In the genomic region with DNA sequence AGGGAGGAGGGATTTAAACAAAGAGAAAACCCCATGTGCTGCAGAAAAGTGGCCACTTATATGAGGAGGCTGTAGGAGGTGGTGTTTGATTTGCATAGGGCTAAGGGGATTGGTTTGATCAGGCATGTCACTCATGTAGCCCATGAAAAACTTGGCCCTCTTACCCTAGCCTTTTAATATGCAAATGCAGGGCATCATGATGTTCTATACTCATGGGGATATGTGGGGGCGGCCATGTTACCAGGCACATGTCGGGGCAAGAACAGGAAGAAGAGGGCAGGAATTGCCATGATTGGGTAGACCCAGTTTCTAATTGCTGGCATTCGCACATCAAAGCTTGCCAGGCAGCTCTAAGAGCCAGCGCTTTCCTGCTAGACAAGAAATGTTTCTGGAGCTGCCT, we compare ENCODE assay signal across 9 cellular contexts. TPM values are rescaled to one million over a fixed set of nuclear protein-coding genes. Genes with fewer than 3 reads are reported as not detected.
DNase-seq lines count a peak whose midpoint lies in the region; ATAC-seq and TF ChIP-seq lines count a peak whose summit lies in the region.
"Had no signal": no experiment of that assay in that cellular context is flagged by ENCODE, and none has a peak within 500 bp of the region (broad histone marks: within the 10 kb centered on the region; RNA-seq: fewer than 3 reads in every experiment).

No MANE protein-coding gene starts in this region.

- no peak overlapping the region for H3K9ac ChIP-seq in trophoblast cell (ENCODE audit: low read length)

- no peak overlapping the region for H2AK5ac ChIP-seq in trophoblast cell (ENCODE audit: low read length)

- intact Hi-C loops in activated CD4-positive, alpha-beta T cell treated with anti-CD3 and anti-CD28 coated beads for 36 hours (cut with DNase I, micrococcal nuclease) = loop anchor here in 1 of 2 experiments (10.0 kb wide), 1 partner anchor 616 kb away; no protein-coding TSS in a partner anchor
- intact Hi-C loops in transverse colon (cut with DNase I; ENCODE audit: low total_unique reads) = no loop called here

- H3K9me3 ChIP-seq in trophoblast cell (ENCODE audit: insufficient read depth, low read depth, low read length) (no peaks in the 10 kb centered on the region), transverse colon (no peaks in the 10 kb centered on the region)
- H3K9me3 ChIP-seq: left ventricle myocardium inferior had no signal

- H3K27me3 Mint-ChIP-seq in activated CD4-positive, alpha-beta T cell treated with anti-CD3 and anti-CD28 coated beads for 36 hours = peaks cover 4% of the 10 kb centered on the region

- in situ Hi-C loops in transverse colon (cut with MboI; ENCODE audit: low pct_ligation_motif_present in 1 of 4, low pct_unique_long_range_greater_than_20kb in 1 of 4, low sequenced_read_pairs in 3 of 4) = no loop called here

- peak overlapping the region; percentile 72 for H3K27ac ChIP-seq in trophoblast cell (ENCODE audit: low read depth, low read length)
- no peak overlapping the region for H3K27ac ChIP-seq in transverse colon
- H3K27ac ChIP-seq: left ventricle myocardium inferior had no signal

- H2BK5ac ChIP-seq in trophoblast cell (ENCODE audit: low read depth, low read length, poor library complexity) = peak overlapping the region; percentile 80

- H3K36me3 ChIP-seq in trophoblast cell (ENCODE audit: control insufficient read depth in 1 of 2, insufficient read depth in 2 of 2, low read length in 2 of 2) (no peaks in the 10 kb centered on the region), transverse colon (no peaks in the 10 kb centered on the region)
- H3K36me3 ChIP-seq: left ventricle myocardium inferior had no signal

- H3K23ac ChIP-seq in trophoblast cell (ENCODE audit: low read length) = no peak overlapping the region

- H3K36me3 Mint-ChIP-seq in activated CD4-positive, alpha-beta T cell treated with anti-CD3 and anti-CD28 coated beads for 36 hours (ENCODE audit: low read depth) = no peaks in the 10 kb centered on the region

- peak overlapping the region; percentile 62 for H4K8ac ChIP-seq in trophoblast cell (ENCODE audit: low read depth, low read length)

- no peak for TF ChIP-seq EP300 in transverse colon (IDR thresholded peaks at IDR 0.05; ENCODE audit: low read depth)

- peak overlapping the region; percentile 25 for H2BK12ac ChIP-seq in trophoblast cell (ENCODE audit: low read length)

- peak overlapping the region; percentile 66 for H3K14ac ChIP-seq in trophoblast cell (ENCODE audit: low read length)

- POLR2A ChIA-PET in activated CD4-positive, alpha-beta T cell treated with anti-CD3 and anti-CD28 coated beads for 36 hours (lab: Charles Lee) = no interaction called here

- H3K79me1 ChIP-seq in trophoblast cell (ENCODE audit: low read length) = peaks cover 26% of the 10 kb centered on the region

- peak; percentile 27 for DNase-seq in ELF-1 (ENCODE audit: low read depth, low spot score)
- peak; percentile 98 for DNase-seq in NCI-H2029 treated with DMSO at 0.1 percent for 48 hours (lab: John Stamatoyannopoulos, UW)
- DNase-seq in choroid plexus epithelial cell (ENCODE audit: low read depth) = peak; percentile 65
- DNase-seq in trophoblast cell = no peak
- no peak for DNase-seq in activated CD4-positive, alpha-beta T cell treated with anti-CD3 and anti-CD28 coated beads for 36 hours
- no peak for DNase-seq in transverse colon
- DNase-seq: left ventricle myocardium inferior had no signal

- H2BK120ac ChIP-seq in trophoblast cell (ENCODE audit: insufficient read depth, low read length, poor library complexity) = peak overlapping the region; percentile 57

- H4K91ac ChIP-seq in trophoblast cell (ENCODE audit: low read depth, low read length) = peak overlapping the region; percentile 86

- TF ChIP-seq CTCF in choroid plexus epithelial cell (conservative IDR thresholded peaks at IDR 0.05; ENCODE audit: low read depth, low read length) = no peak
- no peak for TF ChIP-seq CTCF in transverse colon (IDR thresholded peaks at IDR 0.05)

- CTCF ChIA-PET in activated CD4-positive, alpha-beta T cell treated with anti-CD3 and anti-CD28 coated beads for 36 hours (lab: Charles Lee) = interaction anchor here (0.6 to 0.7 kb wide), 3 partner anchors 111 to 198 kb away, joined by 3 to 4 read pairs (median 3); no protein-coding TSS in a partner anchor

- no peaks in the 10 kb centered on the region for H3K9me3 Mint-ChIP-seq in activated CD4-positive, alpha-beta T cell treated with anti-CD3 and anti-CD28 coated beads for 36 hours (ENCODE audit: low read depth)

- H2AFZ ChIP-seq in trophoblast cell (ENCODE audit: insufficient read depth, low read length, poor library complexity) = peak overlapping the region; percentile 71

- no CpG with 5 or more reads among the region's 4 CpGs for WGBS in trophoblast cell (ENCODE audit: extremely low coverage, insufficient coverage, insufficient read length)
- WGBS in transverse colon (ENCODE audit: low coverage in 1 of 2), 2 donors = 87 to 94% methylated on average over 4 of the region's 4 CpGs

- no peaks in the 10 kb centered on the region for H3K27me3 ChIP-seq in trophoblast cell (ENCODE audit: insufficient read depth, low read length)
- no peaks in the 10 kb centered on the region for H3K27me3 ChIP-seq in transverse colon

- ATAC-seq in activated CD4-positive, alpha-beta T cell treated with anti-CD3 and anti-CD28 coated beads for 36 hours = no peak
- no peak for ATAC-seq in GM19467 (IDR thresholded peaks at IDR 0.05; ENCODE audit: unreplicated experiment)
- no peak for ATAC-seq in HG02588 (IDR thresholded peaks at IDR 0.05; ENCODE audit: unreplicated experiment)

- peaks cover 2% of the 10 kb centered on the region for H3K4me1 Mint-ChIP-seq in activated CD4-positive, alpha-beta T cell treated with anti-CD3 and anti-CD28 coated beads for 36 hours

- H3K4ac ChIP-seq in trophoblast cell (ENCODE audit: low read depth, low read length) = no peak overlapping the region

- H3K18ac ChIP-seq in trophoblast cell (ENCODE audit: low read length) = peak overlapping the region; percentile 70

- H3K4me3 Mint-ChIP-seq in activated CD4-positive, alpha-beta T cell treated with anti-CD3 and anti-CD28 coated beads for 36 hours = no peak overlapping the region

- H3K27ac Mint-ChIP-seq in activated CD4-positive, alpha-beta T cell treated with anti-CD3 and anti-CD28 coated beads for 36 hours = no peak overlapping the region

- H3K4me2 ChIP-seq in trophoblast cell (ENCODE audit: low read length) = peak overlapping the region; percentile 35

- no peak for TF ChIP-seq POLR2A in transverse colon (IDR thresholded peaks at IDR 0.05)

- H3K79me2 ChIP-seq in trophoblast cell (ENCODE audit: control insufficient read depth, insufficient read depth, low read length, poor library complexity) = peaks cover 4% of the 10 kb centered on the region

- H3K4me1 ChIP-seq in trophoblast cell (ENCODE audit: control insufficient read depth in 1 of 2, insufficient read depth in 2 of 2, low read length in 2 of 2) = peaks cover 20 to 28% of the 10 kb centered on the region in 2 experiments
- H3K4me1 ChIP-seq in transverse colon = peaks cover 5 to 29% (median 21%) of the 10 kb centered on the region in 4 donors

- no peak overlapping the region for H4K12ac ChIP-seq in trophoblast cell (ENCODE audit: low read depth, low read length)

- H3K4me3 ChIP-seq in choroid plexus epithelial cell (ENCODE audit: low read depth, low read length) = no peak overlapping the region
- no peak overlapping the region for H3K4me3 ChIP-seq in trophoblast cell (ENCODE audit: low read depth, low read length)
- H3K4me3 ChIP-seq in transverse colon = no peak overlapping the region
- H3K4me3 ChIP-seq: left ventricle myocardium inferior had no signal

RNA-seq across cellular contexts. Expression of a gene that starts 28.8 kb away (rescaled TPM):
- 1.6 and 1.8 TPM in 2 replicates for polyA plus RNA-seq in trophoblast cell (2013)
- total RNA-seq in activated CD4-positive, alpha-beta T cell treated with anti-CD3 and anti-CD28 coated beads for 36 hours = not detected
- total RNA-seq in transverse colon = 1 to 10 TPM in 3 of 4 donors, not detected in 1; 4.9 to 5.4 (median 5.0) TPM

RNA-seq across cellular contexts. Expression of a gene that starts 48.5 kb away (rescaled TPM):
- 0.11 and 0.29 TPM in 2 replicates for polyA plus RNA-seq in trophoblast cell (2013)
- total RNA-seq in activated CD4-positive, alpha-beta T cell treated with anti-CD3 and anti-CD28 coated beads for 36 hours = not detected
- 1 to 10 TPM in 2 of 4 donors, not detected in 2; 1.4 to 2.2 TPM for total RNA-seq in transverse colon
- total RNA-seq: left ventricle myocardium inferior had no signal

RNA-seq across cellular contexts. Expression of a gene that starts 53.4 kb away (rescaled TPM):
- polyA plus RNA-seq in trophoblast cell (2013) = 0.11 and 0.26 TPM in 2 replicates
- under 1 TPM; 0.05 to 0.28 TPM for total RNA-seq in activated CD4-positive, alpha-beta T cell treated with anti-CD3 and anti-CD28 coated beads for 36 hours
- total RNA-seq in transverse colon = 1 to 10 TPM in 3 of 4 donors, under 1 TPM in 1; 0.20 to 8.6 (median 2.6) TPM

RNA-seq across cellular contexts. Expression of a gene that starts 59.3 kb away (rescaled TPM):
- 0.15 and 0.17 TPM in 2 replicates for polyA plus RNA-seq in trophoblast cell (2013)
- not detected for total RNA-seq in activated CD4-positive, alpha-beta T cell treated with anti-CD3 and anti-CD28 coated beads for 36 hours
- total RNA-seq in transverse colon = not detected
- total RNA-seq: left ventricle myocardium inferior had no signal

Comparison
In these comparisons a context has a peak if more than half of its experiments do, and no peak if none do; other contexts are left out.
1. DNase-seq: peak in ELF-1 (single experiment), NCI-H2029 treated with DMSO at 0.1 percent for 48 hours (single experiment) and choroid plexus epithelial cell (single experiment); none in trophoblast cell (0 of 2), activated CD4-positive, alpha-beta T cell treated with anti-CD3 and anti-CD28 coated beads for 36 hours (single experiment) and transverse colon (single experiment).